4 cellular contexts compared by ENCODE assay signal in the genomic region with DNA sequence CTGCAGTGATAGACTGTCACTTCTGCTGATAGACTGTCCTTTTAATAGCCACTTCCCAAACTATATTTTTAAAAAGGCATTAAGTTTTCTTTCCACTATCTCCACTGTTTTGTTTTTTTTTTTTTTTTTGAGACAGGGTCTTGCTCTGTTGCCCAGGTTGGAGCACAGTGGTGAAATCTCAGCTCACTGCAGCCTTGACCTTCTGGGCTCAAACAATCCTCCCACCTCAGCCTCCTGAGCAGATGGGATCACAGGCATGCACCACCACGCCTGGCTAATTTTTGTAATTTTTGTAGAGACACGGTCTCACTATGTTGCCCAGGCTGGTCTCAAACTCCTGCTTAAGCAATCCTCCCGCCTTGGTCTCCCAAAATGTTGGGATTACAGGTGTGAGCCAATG. TPM values are rescaled to one million over a fixed set of nuclear protein-coding genes. Genes with fewer than 3 reads are reported as not detected.
"Had no signal": no experiment of that assay in that cellular context is flagged by ENCODE, and none has a peak within 500 bp of the region (broad histone marks: within the 10 kb centered on the region; RNA-seq: fewer than 3 reads in every experiment).

No MANE protein-coding gene starts in this region.

RNA-seq across cellular contexts. Expression of a gene that starts 7.1 kb away (rescaled TPM):
- total RNA-seq: LHCN-M2, M059J, MCF 10A, NCI-H460 had no signal
